8 cellular contexts compared by ENCODE assay signal in the genomic region with DNA sequence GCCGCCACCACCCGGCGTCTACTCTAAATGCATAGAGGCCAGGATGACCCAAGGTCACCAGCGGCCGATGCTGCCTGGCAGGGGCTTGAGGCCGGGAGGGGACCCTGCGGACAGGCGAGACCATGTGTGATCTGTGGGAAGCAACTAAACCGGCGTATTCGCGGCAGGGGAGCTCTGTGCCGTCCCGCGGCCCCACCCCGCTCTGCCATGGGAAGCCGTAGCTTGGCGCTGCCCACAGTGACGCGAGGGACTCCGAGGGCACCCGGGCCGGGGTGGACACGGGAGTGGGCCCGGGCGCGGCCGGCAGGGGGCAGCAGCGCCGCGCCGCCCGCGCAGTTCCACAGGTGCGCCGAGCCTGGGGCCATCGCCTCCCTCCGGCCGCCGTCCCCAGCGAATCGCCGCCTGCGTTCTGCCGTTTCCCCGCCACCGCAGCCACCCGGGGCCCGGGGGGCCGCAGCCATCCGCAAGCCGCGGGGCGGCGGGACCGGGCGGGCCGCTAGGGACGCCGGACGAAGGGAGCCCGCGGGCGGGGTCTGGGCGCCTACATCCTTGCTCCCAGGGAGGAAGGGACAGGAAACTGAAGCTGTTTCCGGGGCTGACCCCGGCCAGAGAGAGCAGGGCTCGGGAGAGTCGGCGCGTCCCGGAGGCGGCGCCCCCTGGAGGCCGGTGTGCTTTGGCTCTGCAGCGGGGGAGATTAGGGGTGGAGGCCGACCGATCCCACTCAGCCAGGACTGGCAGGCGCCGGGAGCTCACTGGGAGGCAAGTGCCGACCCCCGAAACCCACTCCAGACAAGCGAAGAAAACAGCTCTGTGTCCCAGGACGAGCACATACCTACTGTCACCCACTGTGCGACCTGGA. TPM values are rescaled to one million over a fixed set of nuclear protein-coding genes. Genes with fewer than 3 reads are reported as not detected.
DNase-seq lines count a peak whose midpoint lies in the region; ATAC-seq and TF ChIP-seq lines count a peak whose summit lies in the region.

No MANE protein-coding gene starts in this region.

- no peaks in the 10 kb centered on the region for H3K79me2 ChIP-seq in mammary epithelial cell (ENCODE audit: insufficient read depth, low read length)

- peak overlapping the region; percentile 97 for H2AFZ ChIP-seq in mammary epithelial cell (ENCODE audit: low read depth, low read length)

- TF ChIP-seq CTCF in mammary epithelial cell (conservative IDR thresholded peaks at IDR 0.05 in 1 of 2, IDR thresholded peaks at IDR 0.05 in 1 of 2; ENCODE audit: extremely low read depth in 1 of 2, insufficient read depth in 1 of 2, low read depth in 1 of 2, low read length in 2 of 2) (peak; percentile 79 to 91), spleen (IDR thresholded peaks at IDR 0.05 in 8 of 11, conservative IDR thresholded peaks at IDR 0.05 in 3 of 11) (peak; percentile 73 to 97 (median 91))

- TF ChIP-seq POLR2A in spleen (IDR thresholded peaks at IDR 0.05), result no peak

- dilution Hi-C loops in mammary epithelial cell (cut with HindIII; ENCODE audit: low sequenced_read_pairs), result no loop called here

- H3K9me3 ChIP-seq in mammary epithelial cell (replicated peaks; ENCODE audit: insufficient read depth, low read length) (no peaks in the 10 kb centered on the region), spleen (no peaks in the 10 kb centered on the region)

- no peaks in the 10 kb centered on the region for H4K20me1 ChIP-seq in mammary epithelial cell (ENCODE audit: insufficient read depth, low read length)

- CTCF ChIA-PET in mammary epithelial cell (lab: Charles Lee; ENCODE audit: low non-redundant PET), result interaction anchor here (0.5 to 1.6 kb wide), 12 partner anchors 44 to 809 kb away, joined by 3 to 33 read pairs (median 5); no protein-coding TSS in a partner anchor

- H3K4me3 ChIP-seq in mammary epithelial cell (replicated peaks in 1 of 3; ENCODE audit: insufficient read depth in 1 of 3, low read depth in 2 of 3, low read length in 3 of 3) (peak overlapping the region; percentile 35 to 91 (median 54)), spleen (peak overlapping the region; percentile 45 to 87 (median 72))

- H3K27ac ChIP-seq in mammary epithelial cell (ENCODE audit: insufficient read depth, low read depth, low read length) (no peak overlapping the region), spleen (peak overlapping the region; percentile 88 to 96 (median 94))

- DNase-seq in ACHN (peak; percentile 88), NCI-H2081 treated with DMSO at 0.1 percent for 48 hours (lab: John Stamatoyannopoulos, UW) (peak; percentile 53), UCSD-AML1 (lab: John Stamatoyannopoulos, UW; ENCODE audit: unreplicated experiment) (peak; percentile 91), mammary epithelial cell (peak; percentile 75), iris pigment epithelial cell (ENCODE audit: low read depth) (peak; percentile 81), spleen (peak; percentile 97)

- H3K27me3 ChIP-seq in mammary epithelial cell (ENCODE audit: insufficient read depth, low read length) (no peaks in the 10 kb centered on the region), spleen (replicated peaks in 1 of 7) (no peaks in the 10 kb centered on the region)

- WGBS in mammary epithelial cell (ENCODE audit: low coverage, missing lambda C conversion rate), result 4% methylated on average over 31 of the region's 85 CpGs
- 1 to 3% (median 2%) methylated on average over 24 to 85 of the region's 85 CpGs for WGBS in spleen, 5 donors

- peak overlapping the region; percentile 32 for H3K9ac ChIP-seq in mammary epithelial cell (ENCODE audit: insufficient read depth, low read length)

- no peaks in the 10 kb centered on the region for H3K36me3 ChIP-seq in mammary epithelial cell (ENCODE audit: insufficient read depth, low read length)
- H3K36me3 ChIP-seq in spleen, result no peaks in the 10 kb centered on the region

- ATAC-seq in GM18520 (IDR thresholded peaks at IDR 0.05; ENCODE audit: unreplicated experiment), result peak; percentile 89
- peak; percentile 89 for ATAC-seq in HG03045 (IDR thresholded peaks at IDR 0.05; ENCODE audit: unreplicated experiment)

- intact Hi-C loops in mammary epithelial cell (cut with micrococcal nuclease), result loop anchor here (1.0 to 5.0 kb wide), 5 partner anchors 12 to 330 kb away; a partner anchor contains a TSS
- intact Hi-C loops in spleen (cut with DNase I; ENCODE audit: low total_unique reads), result loop anchor here (2.0 to 5.0 kb wide), 2 partner anchors 99 to 331 kb away; no protein-coding TSS in a partner anchor

- in situ Hi-C loops in ACHN (cut with HindIII; ENCODE audit: low pct_ligation_motif_present, low pct_unique_long_range_greater_than_20kb, low sequenced_read_pairs) (no loop called here), mammary epithelial cell (cut with MboI; ENCODE audit: low sequenced_read_pairs in 2 of 2) (loop anchor here (10.0 to 25.0 kb wide), 3 partner anchors 259 to 316 kb away; no protein-coding TSS in a partner anchor)

- BruUV-seq in mammary epithelial cell (replicated peaks; lab: Mats Ljungman, UMichigan), result no TSS peak

- peak overlapping the region; percentile 77 for H3K4me2 ChIP-seq in mammary epithelial cell (ENCODE audit: insufficient read depth, low read depth, low read length)

- H3K4me1 ChIP-seq in mammary epithelial cell (ENCODE audit: insufficient read depth, low read length) (peaks cover 4% of the 10 kb centered on the region), spleen (peaks cover 0 to 29% (median 15%) of the 10 kb centered on the region in 6 donors)

RNA-seq across cellular contexts. Expression of a gene that starts 12.5 kb away (rescaled TPM):
- total RNA-seq in mammary epithelial cell (10 to 100 TPM; 27.2 to 33.0 TPM), spleen (10 to 100 TPM; 27.9 to 40.8 (median 31.6) TPM)
- polyA plus RNA-seq in mammary epithelial cell (54.7 TPM), spleen (10 to 100 TPM; 25.4 to 47.6 (median 33.0) TPM)
- polyA minus RNA-seq in mammary epithelial cell, result 18.6 TPM

RNA-seq across cellular contexts. Expression of a gene that starts 47.7 kb away (rescaled TPM):
- total RNA-seq in mammary epithelial cell, result under 1 TPM in 1 of 2 donors, not detected in 1; 0.17 TPM
- polyA plus RNA-seq in mammary epithelial cell, result 0.03 TPM
- polyA minus RNA-seq in mammary epithelial cell, result not detected
- 100 to 1,000 TPM; 115 to 187 (median 166) TPM for total RNA-seq in spleen
- polyA plus RNA-seq in spleen, result 10 to 100 TPM; 22.0 to 30.2 (median 22.7) TPM

RNA-seq across cellular contexts. Expression of a gene that starts 50.4 kb away (rescaled TPM):
- total RNA-seq in mammary epithelial cell, result under 1 TPM; 0.17 to 0.24 TPM
- 0.05 TPM for polyA plus RNA-seq in mammary epithelial cell
- polyA minus RNA-seq in mammary epithelial cell, result not detected
- 1 to 10 TPM in 3 of 7 donors, under 1 TPM in 4; 0.72 to 3.6 (median 0.98) TPM for total RNA-seq in spleen
- polyA plus RNA-seq in spleen, result under 1 TPM; 0.03 to 0.19 (median 0.15) TPM

Comparison
In these comparisons a context has a peak if more than half of its experiments do, and no peak if none do; other contexts are left out.
1. RNA of a gene that starts 47.7 kb away (total RNA-seq): 115 to 187 TPM in spleen; 0.17 TPM in mammary epithelial cell; every median in the first group is over 10 times any median in the second.
2. Peak in every context shown above with its lines, with median percentiles within 50 percentile points of each other: DNase-seq.